Comparison of ENCODE assay signal across 9 cellular contexts in genomic region chr12:104477812-104478388, GRCh38. TPM values are rescaled to one million over a fixed set of nuclear protein-coding genes. Genes with fewer than 3 reads are reported as not detected.
DNase-seq lines count a peak whose midpoint lies in the region; ATAC-seq and TF ChIP-seq lines count a peak whose summit lies in the region.
"Had no signal": no experiment of that assay in that cellular context is flagged by ENCODE, and none has a peak within 500 bp of the region (broad histone marks: within the 10 kb centered on the region; RNA-seq: fewer than 3 reads in every experiment).

No MANE protein-coding gene starts in this region.

- H3K9ac ChIP-seq in OCI-LY1 (ENCODE audit: low read length) (peak overlapping the region; percentile 57), colonic mucosa (ENCODE audit: low read depth in 2 of 2, low read length in 2 of 2) (no peak overlapping the region)

- DNase-seq in activated naive CD4-positive, alpha-beta T cell treated with anti-CD3 and anti-CD28 coated beads, Interleukin-2, amount 50 U/mL, for 16 hours = no peak
- DNase-seq in colonic mucosa = no peak
- no peak for DNase-seq in Calu3
- DNase-seq: H7 had no signal

- CTCF ChIA-PET in Calu3 (lab: Charles Lee) = no interaction called here

- H3F3A ChIP-seq in OCI-LY1 (ENCODE audit: insufficient read depth, low read length) = no peaks in the 10 kb centered on the region; the same call in 1 of the 2 replicates

- H2AFZ ChIP-seq in OCI-LY1 (ENCODE audit: low read length) = no peak overlapping the region; the same call in 1 of the 2 replicates

- H3K27ac ChIP-seq in OCI-LY1 (ENCODE audit: low read depth, low read length, poor library complexity, severe bottlenecking) (peak overlapping the region; percentile 79), colonic mucosa (peak overlapping the region; percentile 60), thymus (ENCODE audit: low read depth) (peak overlapping the region; percentile 68)

- no peak for ATAC-seq in HG03432 (IDR thresholded peaks at IDR 0.05; ENCODE audit: unreplicated experiment)
- ATAC-seq in HG03442 (IDR thresholded peaks at IDR 0.05; ENCODE audit: unreplicated experiment) = no peak

- H3K9me3 Mint-ChIP-seq in activated naive CD4-positive, alpha-beta T cell treated with anti-CD3 and anti-CD28 coated beads, Interleukin-2, amount 50 U/mL, for 24 hours = no peaks in the 10 kb centered on the region
- no peaks in the 10 kb centered on the region for H3K9me3 Mint-ChIP-seq in Calu3 (ENCODE audit: low read depth, unreplicated experiment)

- H3K4me3 ChIP-seq in OCI-LY1 (ENCODE audit: low read depth, low read length, poor library complexity, severe bottlenecking) = peak overlapping the region; percentile 37
- no peak overlapping the region for H3K4me3 ChIP-seq in colonic mucosa
- H3K4me3 ChIP-seq in thymus (ENCODE audit: low read length) = peak overlapping the region; percentile 26

- peak overlapping the region; percentile 88 for H3K4me3 Mint-ChIP-seq in activated naive CD4-positive, alpha-beta T cell treated with anti-CD3 and anti-CD28 coated beads, Interleukin-2, amount 50 U/mL, for 24 hours
- H3K4me3 Mint-ChIP-seq in Calu3 (ENCODE audit: low read depth, unreplicated experiment) = no peak overlapping the region

- peaks cover 70% of the 10 kb centered on the region for H3K4me1 ChIP-seq in OCI-LY1 (ENCODE audit: insufficient read depth, low read length, severe bottlenecking)
- no peaks in the 10 kb centered on the region for H3K4me1 ChIP-seq in colonic mucosa
- H3K4me1 ChIP-seq in thymus (ENCODE audit: control insufficient read depth, insufficient read depth, low read length) = peaks cover 56% of the 10 kb centered on the region

- H3K36me3 ChIP-seq in OCI-LY1 (ENCODE audit: insufficient read depth, low read length) = 0 out of 2 replicates have a peak, but pooled peaks cover 6% of the 10 kb centered on the region
- no peaks in the 10 kb centered on the region for H3K36me3 ChIP-seq in colonic mucosa
- peaks cover 4% of the 10 kb centered on the region for H3K36me3 ChIP-seq in thymus (ENCODE audit: control insufficient read depth, insufficient read depth)

- intact Hi-C loops in colonic mucosa (cut with DNase I) = no loop called here
- intact Hi-C loops in Calu3 (cut with micrococcal nuclease; ENCODE audit: unreplicated experiment) = no loop called here

- H3K27ac Mint-ChIP-seq in activated naive CD4-positive, alpha-beta T cell treated with anti-CD3 and anti-CD28 coated beads, Interleukin-2, amount 50 U/mL, for 24 hours = peak overlapping the region; percentile 98
- no peak overlapping the region for H3K27ac Mint-ChIP-seq in Calu3 (ENCODE audit: unreplicated experiment)

- H3K27me3 Mint-ChIP-seq in activated naive CD4-positive, alpha-beta T cell treated with anti-CD3 and anti-CD28 coated beads, Interleukin-2, amount 50 U/mL, for 24 hours = no peaks in the 10 kb centered on the region
- peaks cover 23% of the 10 kb centered on the region for H3K27me3 Mint-ChIP-seq in Calu3 (ENCODE audit: unreplicated experiment)

- H3K4me2 ChIP-seq in OCI-LY1 (ENCODE audit: low read length) = peak overlapping the region; percentile 76

- H3K27me3 ChIP-seq in OCI-LY1 (ENCODE audit: insufficient read depth, low read length) = no peaks in the 10 kb centered on the region
- no peaks in the 10 kb centered on the region for H3K27me3 ChIP-seq in colonic mucosa
- no peaks in the 10 kb centered on the region for H3K27me3 ChIP-seq in thymus (ENCODE audit: control insufficient read depth, insufficient read depth)

- H3K9me2 ChIP-seq in OCI-LY1 (ENCODE audit: low read depth, low read length) = no peaks in the 10 kb centered on the region

- H3K4me1 Mint-ChIP-seq in activated naive CD4-positive, alpha-beta T cell treated with anti-CD3 and anti-CD28 coated beads, Interleukin-2, amount 50 U/mL, for 24 hours = peaks cover 91% of the 10 kb centered on the region
- no peaks in the 10 kb centered on the region for H3K4me1 Mint-ChIP-seq in Calu3 (ENCODE audit: low read depth, unreplicated experiment)

- TF ChIP-seq CTCF in OCI-LY1 (IDR thresholded peaks at IDR 0.05; ENCODE audit: low read length) (no peak), colonic mucosa (IDR thresholded peaks at IDR 0.05) (no peak), Calu3 (IDR thresholded peaks at IDR 0.05; ENCODE audit: unreplicated experiment) (no peak)

- H3K79me2 ChIP-seq in OCI-LY1 (ENCODE audit: insufficient read depth, low read length) = peaks cover 14% of the 10 kb centered on the region; the same call in 1 of the 2 replicates

- peaks cover 6% of the 10 kb centered on the region for H3K36me3 Mint-ChIP-seq in activated naive CD4-positive, alpha-beta T cell treated with anti-CD3 and anti-CD28 coated beads, Interleukin-2, amount 50 U/mL, for 24 hours
- no peaks in the 10 kb centered on the region for H3K36me3 Mint-ChIP-seq in Calu3 (ENCODE audit: insufficient read depth, unreplicated experiment)

- no peaks in the 10 kb centered on the region for H3K9me3 ChIP-seq in OCI-LY1 (ENCODE audit: low read length)
- no peaks in the 10 kb centered on the region for H3K9me3 ChIP-seq in colonic mucosa
- no peaks in the 10 kb centered on the region for H3K9me3 ChIP-seq in thymus (ENCODE audit: control insufficient read depth)

- WGBS in thymus = 8% methylated on average over 3 of the region's 3 CpGs

- no TSS peak for BruUV-seq in Calu3 (replicated peaks; lab: Mats Ljungman, UMichigan)

- no peaks in the 10 kb centered on the region for H4K20me1 ChIP-seq in OCI-LY1 (ENCODE audit: insufficient read depth, low read length)

RNA-seq across cellular contexts. Expression of gene CHST11, which starts 21.2 kb away (rescaled TPM):
- total RNA-seq in colonic mucosa (1 to 10 TPM; 2.9 to 4.9 TPM), Calu3 (2022) (1.1 and 1.4 TPM in 2 replicates)
- 6.7 TPM for polyA plus RNA-seq in thymus
